2 cellular contexts compared by ENCODE assay signal in genomic region chr2:137963535-137964065, GRCh38.
TF ChIP-seq lines count a peak whose summit lies in the region.

No MANE protein-coding gene starts in this region.

TF ChIP-seq in HEK293, 187 proteins besides CTCF, POLR2A, EP300 and RAD21 (continued from another document):
- TF ChIP-seq ZNF449 (tag by site-specific recombination; IDR thresholded peaks at IDR 0.05) (no peak), ZNF266 (tag by site-specific recombination; IDR thresholded peaks at IDR 0.05; ENCODE audit: low read depth) (no peak), ZNF830 (tag by site-specific recombination; IDR thresholded peaks at IDR 0.05; ENCODE audit: low read depth) (no peak), ZNF280D (tag by site-specific recombination; IDR thresholded peaks at IDR 0.05) (no peak), ZNF394 (tag by site-specific recombination; IDR thresholded peaks at IDR 0.05; ENCODE audit: borderline replicate concordance) (no peak), ZNF311 (tag by site-specific recombination; IDR thresholded peaks at IDR 0.05; ENCODE audit: borderline replicate concordance) (no peak), ZNF239 (tag by site-specific recombination; IDR thresholded peaks at IDR 0.05) (no peak), SP7 (tag by site-specific recombination; IDR thresholded peaks at IDR 0.05) (no peak), ZNF48 (tag by site-specific recombination; IDR thresholded peaks at IDR 0.05) (no peak)
TF ChIP-seq in HEK293: peak in this region for 0.

TF ChIP-seq in liver, 16 proteins besides CTCF, POLR2A, EP300 and RAD21 (continued from another document):
- no peak for TF ChIP-seq REST (IDR thresholded peaks at IDR 0.05)
TF ChIP-seq in liver: peak in this region for 0.
